Comparison of ENCODE assay signal across 24 cellular contexts in the genomic region with DNA sequence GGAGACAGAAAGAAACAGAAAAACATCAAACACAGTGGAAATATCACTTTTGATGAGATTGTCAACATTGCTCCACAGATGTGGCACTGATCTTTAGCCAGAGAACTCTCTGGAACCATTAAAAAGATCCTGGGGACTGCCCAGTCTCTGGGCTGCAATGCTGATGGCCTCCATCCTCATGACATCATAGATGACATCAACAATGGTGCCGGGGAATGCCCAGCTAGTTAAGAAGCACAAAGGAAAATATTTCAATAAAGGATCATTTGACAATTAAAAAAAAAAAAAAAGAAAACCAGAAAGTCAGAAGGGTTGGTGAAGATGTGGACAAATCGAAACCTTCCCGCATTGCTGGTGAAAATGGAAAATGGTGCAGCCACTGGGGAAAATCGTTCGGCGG.
"Had no signal": no experiment of that assay in that cellular context is flagged by ENCODE, and none has a peak within 500 bp of the region (broad histone marks: within the 10 kb centered on the region; RNA-seq: fewer than 3 reads in every experiment).

No MANE protein-coding gene starts in this region.

- ATAC-seq: gastrocnemius medialis, heart right ventricle, left cardiac atrium, left lung, left ventricle myocardium superior, lower lobe of right lung, mucosa of descending colon had no signal

- FAIRE-seq: colon, endothelial cell of umbilical vein, islet of Langerhans, keratinocyte had no signal

- DNase-seq: dermis blood vessel endothelial cell; dorsolateral prefrontal cortex; effector CD4-positive, alpha-beta T cell; effector memory CD4-positive, alpha-beta T cell; foreskin fibroblast; foreskin melanocyte; gastrocnemius medialis; head of caudate nucleus; heart right ventricle; hippocampal formation; left cardiac atrium; left lung; left ventricle myocardium superior; lower lobe of right lung; mesenchymal stem cell; mucosa of descending colon; naive B cell had no signal

- H3K9me3 Mint-ChIP-seq: mesothelial cell of epicardium, naive B cell had no signal

- H3K27ac ChIP-seq: coronary artery, dorsolateral prefrontal cortex, esophagus muscularis mucosa, gastrocnemius medialis, heart right ventricle, left lung, lower lobe of right lung had no signal

- H3K4me3 Mint-ChIP-seq: mesothelial cell of epicardium had no signal

- H3K4me3 ChIP-seq: coronary artery, dorsolateral prefrontal cortex, esophagus muscularis mucosa, gastrocnemius medialis, heart right ventricle, left lung, lower lobe of right lung, mucosa of descending colon had no signal

- H3K27ac Mint-ChIP-seq: mesothelial cell of epicardium, naive B cell had no signal

- H3K9me3 ChIP-seq: esophagus muscularis mucosa, gastrocnemius medialis, heart right ventricle, left lung, lower lobe of right lung, mucosa of descending colon had no signal

- H3K36me3 ChIP-seq: esophagus muscularis mucosa, gastrocnemius medialis, heart right ventricle, left lung, lower lobe of right lung had no signal

- H3K36me3 Mint-ChIP-seq: mesothelial cell of epicardium, naive B cell had no signal
